In genomic region chr14:106518054-106518943, GRCh38 we compare ENCODE assay signal across 9 cellular contexts.
DNase-seq lines count a peak whose midpoint lies in the region; ATAC-seq and TF ChIP-seq lines count a peak whose summit lies in the region.
"Had no signal": no experiment of that assay in that cellular context is flagged by ENCODE, and none has a peak within 500 bp of the region (broad histone marks: within the 10 kb centered on the region; RNA-seq: fewer than 3 reads in every experiment).

No MANE protein-coding gene starts in this region.

- no peaks in the 10 kb centered on the region for H3K27me3 Mint-ChIP-seq in stimulated activated naive B cell treated with anti-CD40 and anti-IgM and Interleukin-4, amounts not matched to agents 10 μg/mL and 1 μg/mL and 100 μg/mL, for 72 hours

- TF ChIP-seq CTCF in left ventricle myocardium inferior (IDR thresholded peaks at IDR 0.05; ENCODE audit: borderline replicate concordance), result no peak

- intact Hi-C loops in left ventricle myocardium inferior (cut with micrococcal nuclease), result no loop called here

- no peaks in the 10 kb centered on the region for H3K36me3 Mint-ChIP-seq in stimulated activated naive B cell treated with anti-CD40 and anti-IgM and Interleukin-4, amounts not matched to agents 10 μg/mL and 1 μg/mL and 100 μg/mL, for 72 hours

- peak; percentile 78 to 85 for ATAC-seq in stimulated activated naive B cell treated with anti-CD40 and anti-IgM and Interleukin-4, amounts not matched to agents 10 μg/mL and 1 μg/mL and 100 μg/mL, for 72 hours (replicated peaks)
- no peak for ATAC-seq in HG02938 (IDR thresholded peaks at IDR 0.05; ENCODE audit: unreplicated experiment)
- ATAC-seq in GM18498 (IDR thresholded peaks at IDR 0.05; ENCODE audit: unreplicated experiment), result no peak

- H3K27ac Mint-ChIP-seq in stimulated activated naive B cell treated with anti-CD40 and anti-IgM and Interleukin-4, amounts not matched to agents 10 μg/mL and 1 μg/mL and 100 μg/mL, for 72 hours, result no peak overlapping the region

- H3K4me1 ChIP-seq in left ventricle myocardium inferior, result no peaks in the 10 kb centered on the region
- H3K4me1 ChIP-seq: SJSA1 had no signal

- peaks cover 48% of the 10 kb centered on the region for H3K27me3 ChIP-seq in left ventricle myocardium inferior (ENCODE audit: low read depth)
- H3K27me3 ChIP-seq: SJSA1 had no signal

- peak; percentile 60 for DNase-seq in NK-92 treated with Interleukin-12 subunit alpha and Interleukin-12 subunit beta, amount 100 ng/mL, for 24 hours (lab: John Stamatoyannopoulos, UW)
- DNase-seq in NK-92 (lab: John Stamatoyannopoulos, UW; ENCODE audit: unreplicated experiment) (no peak), left ventricle myocardium inferior (peak; percentile 32), DMS114 treated with DMSO at 0.1 percent for 48 hours (lab: John Stamatoyannopoulos, UW; ENCODE audit: unreplicated experiment) (no peak)
- peak; percentile 75 for DNase-seq in activated CD4-positive, CD25-positive, alpha-beta regulatory T cell treated with anti-CD3 and anti-CD28 coated beads, Interleukin-2, amount 50 U/mL, for 72 hours
- peak; percentile 63 for DNase-seq in stimulated activated naive B cell treated with anti-CD40 and anti-IgM and Interleukin-4, amounts not matched to agents 10 μg/mL and 1 μg/mL and 100 μg/mL, for 72 hours

- no peak overlapping the region for H3K27ac ChIP-seq in left ventricle myocardium inferior (replicated peaks)
- H3K27ac ChIP-seq: SJSA1 had no signal

- H3K9me3 ChIP-seq in left ventricle myocardium inferior (replicated peaks), result no peaks in the 10 kb centered on the region
- H3K9me3 ChIP-seq: SJSA1 had no signal

- H3K36me3 ChIP-seq in left ventricle myocardium inferior, result no peaks in the 10 kb centered on the region
- H3K36me3 ChIP-seq: SJSA1 had no signal

- no peaks in the 10 kb centered on the region for H3K9me3 Mint-ChIP-seq in stimulated activated naive B cell treated with anti-CD40 and anti-IgM and Interleukin-4, amounts not matched to agents 10 μg/mL and 1 μg/mL and 100 μg/mL, for 72 hours

- no peak overlapping the region for H3K4me3 ChIP-seq in left ventricle myocardium inferior
- H3K4me3 ChIP-seq: SJSA1 had no signal

- H3K4me1 Mint-ChIP-seq in stimulated activated naive B cell treated with anti-CD40 and anti-IgM and Interleukin-4, amounts not matched to agents 10 μg/mL and 1 μg/mL and 100 μg/mL, for 72 hours, result peaks cover 13 to 21% of the 10 kb centered on the region in 2 donors

- no peak overlapping the region for H3K4me3 Mint-ChIP-seq in stimulated activated naive B cell treated with anti-CD40 and anti-IgM and Interleukin-4, amounts not matched to agents 10 μg/mL and 1 μg/mL and 100 μg/mL, for 72 hours

Comparison
In these comparisons a context has a peak if more than half of its experiments do, and no peak if none do; other contexts are left out.
1. DNase-seq: peak in NK-92 treated with Interleukin-12 subunit alpha and Interleukin-12 subunit beta, amount 100 ng/mL, for 24 hours (single experiment), activated CD4-positive, CD25-positive, alpha-beta regulatory T cell treated with anti-CD3 and anti-CD28 coated beads, Interleukin-2, amount 50 U/mL, for 72 hours (single experiment), left ventricle myocardium inferior (single experiment) and stimulated activated naive B cell treated with anti-CD40 and anti-IgM and Interleukin-4, amounts not matched to agents 10 μg/mL and 1 μg/mL and 100 μg/mL, for 72 hours (single experiment); none in NK-92 (single experiment) and DMS114 treated with DMSO at 0.1 percent for 48 hours (single experiment).
2. ATAC-seq: peak in stimulated activated naive B cell treated with anti-CD40 and anti-IgM and Interleukin-4, amounts not matched to agents 10 μg/mL and 1 μg/mL and 100 μg/mL, for 72 hours (2 of 2); none in HG02938 (single experiment) and GM18498 (single experiment).